Comparison of ENCODE assay signal across 8 cellular contexts in the genomic region with DNA sequence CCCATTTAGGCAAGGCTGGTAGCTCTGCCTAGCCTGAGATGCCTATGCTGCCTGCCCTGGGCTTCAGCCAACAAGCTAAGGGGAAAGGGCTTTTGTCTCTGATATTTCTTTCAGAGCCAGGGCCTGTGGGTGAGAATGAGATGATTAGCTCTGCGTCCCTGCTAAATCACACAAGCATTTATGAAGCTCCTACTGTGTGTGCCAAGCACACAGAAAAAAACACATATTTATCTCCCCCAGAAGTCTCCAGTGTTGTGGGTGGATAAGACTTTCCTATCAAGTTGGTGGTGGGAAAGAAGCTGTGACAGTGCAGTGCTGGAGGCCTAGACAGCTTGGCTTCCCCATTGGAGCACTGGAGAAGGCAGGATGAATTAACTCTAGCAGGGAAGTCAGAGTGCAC. TPM values are rescaled to one million over a fixed set of nuclear protein-coding genes. Genes with fewer than 3 reads are reported as not detected.
A peak's percentile ranks its signal among the peaks of the same experiment; 100 is the strongest.
DNase-seq lines count a peak whose midpoint lies in the region; ATAC-seq and TF ChIP-seq lines count a peak whose summit lies in the region.

No MANE protein-coding gene starts in this region.

- WGBS in mesodermal cell (ENCODE audit: insufficient coverage in 2 of 2), 2 experiments = no CpG with 5 or more reads among the region's 1 CpG

- H3K4me3 ChIP-seq in left ventricle myocardium inferior (peak overlapping the region; percentile 79), breast epithelium (peak overlapping the region in 2 of 3 donors; percentile 72 to 76), mesodermal cell (ENCODE audit: extremely low read depth, insufficient read depth, low read length, poor library complexity, severe bottlenecking) (peak overlapping the region; percentile 76)

- H3K9me3 ChIP-seq in left ventricle myocardium inferior (replicated peaks) = no peaks in the 10 kb centered on the region
- H3K9me3 ChIP-seq in breast epithelium = no peaks in the 10 kb centered on the region
- H3K9me3 ChIP-seq in mesodermal cell (ENCODE audit: control insufficient read depth, low read length) = no peaks in the 10 kb centered on the region

- H3K36me3 ChIP-seq in left ventricle myocardium inferior = peaks cover 29% of the 10 kb centered on the region
- no peaks in the 10 kb centered on the region for H3K36me3 ChIP-seq in breast epithelium
- H3K36me3 ChIP-seq in mesodermal cell (ENCODE audit: control insufficient read depth, insufficient read depth, low read length) = peaks cover 36% of the 10 kb centered on the region

- H3K27ac ChIP-seq in left ventricle myocardium inferior (replicated peaks) (peak overlapping the region; percentile 95), breast epithelium (peak overlapping the region; percentile 97), mesodermal cell (ENCODE audit: low read depth, low read length, severe bottlenecking) (no peak overlapping the region)

- no peak for DNase-seq in left ventricle myocardium inferior
- no peak for DNase-seq in left ventricle myocardium superior
- no peak for DNase-seq in breast epithelium (ENCODE audit: low spot score in 2 of 2)
- no peak for DNase-seq in COLO668 (lab: John Stamatoyannopoulos, UW; ENCODE audit: unreplicated experiment)
- DNase-seq in CD1c-positive myeloid dendritic cell (ENCODE audit: extremely low spot score) = no peak

- TF ChIP-seq POLR2A in breast epithelium (IDR thresholded peaks at IDR 0.05) = no peak

- H3K27me3 ChIP-seq in left ventricle myocardium inferior (ENCODE audit: low read depth) (no peaks in the 10 kb centered on the region), breast epithelium (no peaks in the 10 kb centered on the region)

- intact Hi-C loops in left ventricle myocardium inferior (cut with micrococcal nuclease) (no loop called here), left ventricle myocardium superior (cut with micrococcal nuclease) (no loop called here), breast epithelium (cut with DNase I; ENCODE audit: low total_unique reads) (no loop called here)

- ATAC-seq in left ventricle myocardium superior = no peak
- no peak for ATAC-seq in HG02981 (IDR thresholded peaks at IDR 0.05; ENCODE audit: unreplicated experiment)
- ATAC-seq in HG03135 (IDR thresholded peaks at IDR 0.05; ENCODE audit: unreplicated experiment) = no peak

- TF ChIP-seq CTCF in left ventricle myocardium inferior (IDR thresholded peaks at IDR 0.05; ENCODE audit: borderline replicate concordance) = no peak
- no peak for TF ChIP-seq CTCF in breast epithelium (IDR thresholded peaks at IDR 0.05)

- H3K4me1 ChIP-seq in left ventricle myocardium inferior = peaks cover 82% of the 10 kb centered on the region
- H3K4me1 ChIP-seq in breast epithelium = peaks cover 4 to 16% of the 10 kb centered on the region in 2 donors
- peaks cover 12% of the 10 kb centered on the region for H3K4me1 ChIP-seq in mesodermal cell (ENCODE audit: control insufficient read depth, insufficient read depth, low read length, poor library complexity, severe bottlenecking)

RNA-seq across cellular contexts. Expression of a gene that starts 1.5 kb away (rescaled TPM):
- total RNA-seq in left ventricle myocardium inferior (8.2 TPM), left ventricle myocardium superior (8.8 TPM), breast epithelium (10 to 100 TPM; 25.0 to 32.4 (median 28.5) TPM)
- polyA plus RNA-seq in mesodermal cell (2013, experiment 1 of 2) = 49.2 TPM
- polyA plus RNA-seq in mesodermal cell (2013, experiment 2 of 2) = 40.0 TPM

RNA-seq across cellular contexts. Expression of a gene that starts 3.2 kb away (rescaled TPM):
- total RNA-seq in left ventricle myocardium inferior (54.5 TPM), left ventricle myocardium superior (52.4 TPM), breast epithelium (10 to 100 TPM; 53.7 to 69.4 (median 68.2) TPM)
- 83.5 TPM for polyA plus RNA-seq in mesodermal cell (2013, experiment 1 of 2)
- 71.8 TPM for polyA plus RNA-seq in mesodermal cell (2013, experiment 2 of 2)

RNA-seq across cellular contexts. Expression of a gene that starts 9.5 kb away (rescaled TPM):
- 42.9 TPM for total RNA-seq in left ventricle myocardium inferior
- 51.0 TPM for total RNA-seq in left ventricle myocardium superior
- 100 to 1,000 TPM in 2 of 3 donors, 10 to 100 TPM in 1; 18.7 to 163 (median 120) TPM for total RNA-seq in breast epithelium
- 64.7 TPM for polyA plus RNA-seq in mesodermal cell (2013, experiment 1 of 2)
- 43.3 TPM for polyA plus RNA-seq in mesodermal cell (2013, experiment 2 of 2)

RNA-seq across cellular contexts. Expression of a gene that starts 36.0 kb away (rescaled TPM):
- 113 TPM for total RNA-seq in left ventricle myocardium inferior
- 134 TPM for total RNA-seq in left ventricle myocardium superior
- total RNA-seq in breast epithelium = 100 to 1,000 TPM; 104 to 147 (median 131) TPM
- polyA plus RNA-seq in mesodermal cell (2013, experiment 1 of 2) = 226 TPM
- 191 TPM for polyA plus RNA-seq in mesodermal cell (2013, experiment 2 of 2)

RNA-seq across cellular contexts. Expression of a gene that starts 36.5 kb away (rescaled TPM):
- total RNA-seq in left ventricle myocardium inferior (0.11 TPM), left ventricle myocardium superior (0.22 TPM), breast epithelium (1 to 10 TPM in 1 of 3 donors, under 1 TPM in 1, not detected in 1; 0.98 to 1.5 TPM)
- 9.1 TPM for polyA plus RNA-seq in mesodermal cell (2013, experiment 1 of 2)
- polyA plus RNA-seq in mesodermal cell (2013, experiment 2 of 2) = 6.5 TPM
